In genomic region chrX:48975041-48975440, GRCh38 we compare ENCODE assay signal across 18 cellular contexts. TPM values are rescaled to one million over a fixed set of nuclear protein-coding genes. Genes with fewer than 3 reads are reported as not detected.
DNase-seq lines count a peak whose midpoint lies in the region; ATAC-seq and TF ChIP-seq lines count a peak whose summit lies in the region.
"Had no signal": no experiment of that assay in that cellular context is flagged by ENCODE, and none has a peak within 500 bp of the region (broad histone marks: within the 10 kb centered on the region; RNA-seq: fewer than 3 reads in every experiment).

No MANE protein-coding gene starts in this region.

- H3K4me1 ChIP-seq in spleen (peaks cover 0 to 17% (median 11%) of the 10 kb centered on the region in 6 donors), smooth muscle cell (ENCODE audit: low read depth) (no peaks in the 10 kb centered on the region)

- H3K27ac Mint-ChIP-seq in T-helper 17 cell = peak overlapping the region; percentile 72
- H3K27ac Mint-ChIP-seq in activated T-helper 17 cell treated with anti-CD3 and anti-CD28 coated beads, Interleukin-2, amount 50 U/mL, for 72 hours = peak overlapping the region; percentile 63
- peak overlapping the region; percentile 83 for H3K27ac Mint-ChIP-seq in endothelial cell (ENCODE audit: unreplicated experiment)
- H3K27ac Mint-ChIP-seq: GM23338, H9 had no signal

- H3K27me3 Mint-ChIP-seq in T-helper 17 cell = no peaks in the 10 kb centered on the region
- no peaks in the 10 kb centered on the region for H3K27me3 Mint-ChIP-seq in activated T-helper 17 cell treated with anti-CD3 and anti-CD28 coated beads, Interleukin-2, amount 50 U/mL, for 72 hours
- H3K27me3 Mint-ChIP-seq in endothelial cell (ENCODE audit: unreplicated experiment) = peaks cover 8% of the 10 kb centered on the region
- H3K27me3 Mint-ChIP-seq: CD4-positive, alpha-beta memory T cell had no signal

- no peaks in the 10 kb centered on the region for H3K9me3 Mint-ChIP-seq in activated T-helper 17 cell treated with anti-CD3 and anti-CD28 coated beads, Interleukin-2, amount 50 U/mL, for 72 hours
- no peaks in the 10 kb centered on the region for H3K9me3 Mint-ChIP-seq in endothelial cell (ENCODE audit: unreplicated experiment)
- H3K9me3 Mint-ChIP-seq: CD4-positive, alpha-beta memory T cell; GM23338 had no signal

- no peak overlapping the region for H3K4me2 ChIP-seq in smooth muscle cell
- H3K4me2 ChIP-seq: GM23338 had no signal

- H3K4me1 Mint-ChIP-seq in T-helper 17 cell = peaks cover 15% of the 10 kb centered on the region
- H3K4me1 Mint-ChIP-seq in activated T-helper 17 cell treated with anti-CD3 and anti-CD28 coated beads, Interleukin-2, amount 50 U/mL, for 72 hours = peaks cover 14% of the 10 kb centered on the region
- H3K4me1 Mint-ChIP-seq in endothelial cell (ENCODE audit: unreplicated experiment) = peaks cover 5% of the 10 kb centered on the region

- 87 to 98% (median 96%) methylated on average over 7 of the region's 7 CpGs for WGBS in spleen, 5 donors
- WGBS in smooth muscle cell (ENCODE audit: low lambda C conversion rate) = 88% methylated on average over 7 of the region's 7 CpGs

- intact Hi-C loops in spleen (cut with DNase I; ENCODE audit: low total_unique reads) = no loop called here

- H3K27ac ChIP-seq in spleen (no peak overlapping the region), smooth muscle cell (ENCODE audit: low read depth) (no peak overlapping the region)

- H3K36me3 ChIP-seq in spleen (peaks cover 0 to 66% (median 31%) of the 10 kb centered on the region in 6 donors), smooth muscle cell (ENCODE audit: low read depth) (no peaks in the 10 kb centered on the region)

- no peak overlapping the region for H3K4me3 Mint-ChIP-seq in T-helper 17 cell
- H3K4me3 Mint-ChIP-seq in activated T-helper 17 cell treated with anti-CD3 and anti-CD28 coated beads, Interleukin-2, amount 50 U/mL, for 72 hours = no peak overlapping the region
- H3K4me3 Mint-ChIP-seq in endothelial cell (ENCODE audit: unreplicated experiment) = no peak overlapping the region
- H3K4me3 Mint-ChIP-seq: GM23338, H9 had no signal

- H2AFZ ChIP-seq in smooth muscle cell (ENCODE audit: low read depth) = no peak overlapping the region
- H2AFZ ChIP-seq: GM23338 had no signal

- no peak for DNase-seq in T-helper 17 cell
- DNase-seq in endothelial cell (ENCODE audit: low spot score) = no peak
- DNase-seq in spleen = peak; percentile 61
- no peak for DNase-seq in smooth muscle cell (lab: John Stamatoyannopoulos, UW; ENCODE audit: unreplicated experiment)
- no peak for DNase-seq in NK-92 (lab: John Stamatoyannopoulos, UW; ENCODE audit: unreplicated experiment)
- DNase-seq: C1 segment of cervical spinal cord; CD4-positive, alpha-beta memory T cell; DMS 273 treated with DMSO at 0.1 percent for 48 hours; DMS79; EL; GDM1; H9 had no signal

- H4K20me1 ChIP-seq in smooth muscle cell (ENCODE audit: low read depth) = no peaks in the 10 kb centered on the region

- H3K27me3 ChIP-seq in spleen (replicated peaks in 1 of 7) (peaks cover 0 to 13% (median 0%) of the 10 kb centered on the region in 7 donors), smooth muscle cell (ENCODE audit: low read depth) (no peaks in the 10 kb centered on the region)

- ATAC-seq in T-helper 17 cell (no peak), GM19455 (IDR thresholded peaks at IDR 0.05; ENCODE audit: unreplicated experiment) (no peak), HG02981 (IDR thresholded peaks at IDR 0.05; ENCODE audit: unreplicated experiment) (no peak)
- ATAC-seq in activated T-helper 17 cell treated with anti-CD3 and anti-CD28 coated beads, Interleukin-2, amount 50 U/mL, for 72 hours (replicated peaks) = no peak
- ATAC-seq: GM12878, GM23338, HCT116 had no signal

- no peak overlapping the region for H3K4me3 ChIP-seq in spleen
- no peak overlapping the region for H3K4me3 ChIP-seq in smooth muscle cell
- H3K4me3 ChIP-seq: GM12878, GM23338 had no signal

- H3K36me3 Mint-ChIP-seq in T-helper 17 cell (ENCODE audit: low read depth) (peaks cover 12% of the 10 kb centered on the region), endothelial cell (ENCODE audit: low read depth, unreplicated experiment) (peaks cover 28% of the 10 kb centered on the region)
- peaks cover 57% of the 10 kb centered on the region for H3K36me3 Mint-ChIP-seq in activated T-helper 17 cell treated with anti-CD3 and anti-CD28 coated beads, Interleukin-2, amount 50 U/mL, for 72 hours (ENCODE audit: low read depth)

- H3K9ac ChIP-seq in smooth muscle cell (ENCODE audit: low read depth) = no peak overlapping the region

- TF ChIP-seq CTCF in endothelial cell (IDR thresholded peaks at IDR 0.05; ENCODE audit: unreplicated experiment) = no peak
- no peak for TF ChIP-seq CTCF in spleen (IDR thresholded peaks at IDR 0.05 in 8 of 11, conservative IDR thresholded peaks at IDR 0.05 in 3 of 11)
- TF ChIP-seq CTCF in smooth muscle cell (IDR thresholded peaks at IDR 0.05; ENCODE audit: borderline replicate concordance, insufficient read depth, poor library complexity, severe bottlenecking) = no peak

- TF ChIP-seq POLR2A in spleen (IDR thresholded peaks at IDR 0.05) = no peak

- H3K9me3 ChIP-seq in T-helper 17 cell (ENCODE audit: control insufficient read depth, low read length, poor library complexity, severe bottlenecking) (no peaks in the 10 kb centered on the region), spleen (no peaks in the 10 kb centered on the region), smooth muscle cell (replicated peaks; ENCODE audit: low read depth) (no peaks in the 10 kb centered on the region)

- H3K79me2 ChIP-seq in smooth muscle cell (ENCODE audit: low read depth) = no peaks in the 10 kb centered on the region

- no peaks in the 10 kb centered on the region for H3F3A ChIP-seq in smooth muscle cell (ENCODE audit: low read depth)

RNA-seq across cellular contexts. Expression of gene KCND1, which starts 3.4 kb away (rescaled TPM):
- total RNA-seq in T-helper 17 cell = 1 to 10 TPM; 2.2 to 3.2 TPM
- 10 to 100 TPM in 1 of 2 donors, 1 to 10 TPM in 1; 7.2 to 16.8 TPM for total RNA-seq in activated T-helper 17 cell treated with anti-CD3 and anti-CD28 coated beads, Interleukin-2, amount 50 U/mL, for 72 hours
- total RNA-seq in endothelial cell (ENCODE audit: unreplicated experiment) = 6.0 TPM
- 1 to 10 TPM; 1.5 to 3.7 (median 2.2) TPM for total RNA-seq in spleen
- polyA plus RNA-seq in spleen = 1 to 10 TPM; 1.5 to 2.3 (median 2.0) TPM
- 0.94 and 1.2 TPM in 2 replicates for total RNA-seq in smooth muscle cell
- polyA plus RNA-seq in smooth muscle cell = 3.0 and 3.3 TPM in 2 replicates

RNA-seq across cellular contexts. Expression of gene OTUD5, which starts 17.6 kb away (rescaled TPM):
- total RNA-seq in T-helper 17 cell (10 to 100 TPM; 91.0 to 91.6 TPM), endothelial cell (ENCODE audit: unreplicated experiment) (48.8 TPM), spleen (10 to 100 TPM; 47.2 to 65.8 (median 58.5) TPM), smooth muscle cell (30.7 and 36.1 TPM in 2 replicates)
- 100 to 1,000 TPM in 1 of 2 donors, 10 to 100 TPM in 1; 67.1 to 111 TPM for total RNA-seq in activated T-helper 17 cell treated with anti-CD3 and anti-CD28 coated beads, Interleukin-2, amount 50 U/mL, for 72 hours
- polyA plus RNA-seq in spleen (10 to 100 TPM; 29.6 to 53.2 (median 46.6) TPM), smooth muscle cell (55.1 and 62.1 TPM in 2 replicates)

RNA-seq across cellular contexts. Expression of gene GRIPAP1, which starts 27.0 kb away (rescaled TPM):
- total RNA-seq in T-helper 17 cell (100 to 1,000 TPM; 107 to 123 TPM), endothelial cell (ENCODE audit: unreplicated experiment) (63.6 TPM), spleen (10 to 100 TPM; 48.0 to 93.6 (median 72.6) TPM), smooth muscle cell (10.0 and 13.9 TPM in 2 replicates)
- 100 to 1,000 TPM in 1 of 2 donors, 10 to 100 TPM in 1; 88.0 to 126 TPM for total RNA-seq in activated T-helper 17 cell treated with anti-CD3 and anti-CD28 coated beads, Interleukin-2, amount 50 U/mL, for 72 hours
- polyA plus RNA-seq in spleen (10 to 100 TPM; 20.0 to 42.2 (median 34.8) TPM), smooth muscle cell (14.9 and 20.2 TPM in 2 replicates)

RNA-seq across cellular contexts. Expression of gene PIM2, which starts 56.2 kb away (rescaled TPM):
- 100 to 1,000 TPM; 301 to 481 TPM for total RNA-seq in T-helper 17 cell
- total RNA-seq in activated T-helper 17 cell treated with anti-CD3 and anti-CD28 coated beads, Interleukin-2, amount 50 U/mL, for 72 hours = 100 to 1,000 TPM; 350 to 648 TPM
- total RNA-seq in endothelial cell (ENCODE audit: unreplicated experiment) = 7.0 TPM
- total RNA-seq in spleen = 100 to 1,000 TPM in 6 of 7 donors, 10 to 100 TPM in 1; 89.1 to 220 (median 159) TPM
- polyA plus RNA-seq in spleen = 10 to 100 TPM; 54.2 to 86.6 (median 62.4) TPM
- total RNA-seq in smooth muscle cell = 7.6 and 9.4 TPM in 2 replicates
- polyA plus RNA-seq in smooth muscle cell = 7.4 and 8.7 TPM in 2 replicates
